In the genomic region with DNA sequence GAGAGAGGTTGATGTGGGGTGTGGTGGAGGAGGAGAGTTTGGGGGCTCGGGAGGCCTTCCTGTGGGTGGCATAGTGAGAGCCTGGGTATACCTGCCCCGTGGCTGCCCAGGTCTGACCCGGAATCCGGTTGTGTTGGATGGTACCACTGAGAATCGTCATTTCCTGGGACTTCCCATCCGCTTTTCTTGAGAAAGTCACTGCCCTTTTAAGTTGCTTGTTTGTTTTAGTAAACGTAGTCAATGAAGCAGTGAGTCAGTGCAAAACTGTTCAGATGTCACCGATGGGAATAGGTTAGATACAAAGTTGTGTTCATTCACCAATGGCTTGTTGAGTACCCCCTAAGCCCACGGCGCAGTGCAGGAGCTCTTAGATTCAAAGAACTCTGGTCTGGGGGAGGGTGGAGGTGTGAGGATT, we compare ENCODE assay signal across 11 cellular contexts.
DNase-seq lines count a peak whose midpoint lies in the region; ATAC-seq and TF ChIP-seq lines count a peak whose summit lies in the region.
"Had no signal": no experiment of that assay in that cellular context is flagged by ENCODE, and none has a peak within 500 bp of the region (broad histone marks: within the 10 kb centered on the region; RNA-seq: fewer than 3 reads in every experiment).

No MANE protein-coding gene starts in this region.

- in situ Hi-C loops in Caki2 (cut with HindIII; ENCODE audit: low pct_unique_long_range_greater_than_20kb, low sequenced_read_pairs): no loop called here

- H3K4me2 ChIP-seq in OCI-LY3 (ENCODE audit: low read length): peak overlapping the region; percentile 79

- H3K79me2 ChIP-seq in OCI-LY3 (ENCODE audit: low read length): peaks cover 15% of the 10 kb centered on the region

- no peak overlapping the region for H2AFZ ChIP-seq in OCI-LY3 (ENCODE audit: low read depth, low read length)

- TF ChIP-seq CTCF in OCI-LY3 (IDR thresholded peaks at IDR 0.05; ENCODE audit: low read depth, low read length) (no peak), nephron progenitor cell (IDR thresholded peaks at IDR 0.05) (no peak), dorsolateral prefrontal cortex (IDR thresholded peaks at IDR 0.05 in 54 of 56, conservative IDR thresholded peaks at IDR 0.05 in 2 of 56; ENCODE audit: low read depth in 1 of 56, partially characterized antibody in 56 of 56) (no peak)

- peak overlapping the region; percentile 75 for H3K27ac Mint-ChIP-seq in activated naive CD4-positive, alpha-beta T cell treated with anti-CD3 and anti-CD28 coated beads, Interleukin-2, amount 10 ng/mL, durations not matched to agents 7 days and 5 days
- peak overlapping the region; percentile 73 for H3K27ac Mint-ChIP-seq in nephron progenitor cell

- intact Hi-C loops in dorsolateral prefrontal cortex (cut with DNase I): loop anchor here in 1 of 2 donors (5.0 kb wide), 1 partner anchor 72 kb away; no protein-coding TSS in a partner anchor

- H3K4me3 Mint-ChIP-seq in activated naive CD4-positive, alpha-beta T cell treated with anti-CD3 and anti-CD28 coated beads, Interleukin-2, amount 10 ng/mL, durations not matched to agents 7 days and 5 days: no peak overlapping the region
- no peak overlapping the region for H3K4me3 Mint-ChIP-seq in nephron progenitor cell

- H3K4me3 ChIP-seq in OCI-LY3 (ENCODE audit: low read length): peak overlapping the region; percentile 53
- peak overlapping the region in 1 of 59 donors; percentile 10 for H3K4me3 ChIP-seq in dorsolateral prefrontal cortex

- H3K27ac ChIP-seq in OCI-LY3 (ENCODE audit: low read length): no peak overlapping the region
- peak overlapping the region in 16 of 59 donors; percentile 1 to 76 (median 28) for H3K27ac ChIP-seq in dorsolateral prefrontal cortex
- H3K27ac ChIP-seq: C4-2B, epithelial cell of prostate had no signal

- H3K9me3 ChIP-seq in OCI-LY3 (ENCODE audit: insufficient read depth, low read length): no peaks in the 10 kb centered on the region

- DNase-seq in Caki2 (ENCODE audit: low read depth) (peak; percentile 74), nephron progenitor cell (no peak), SK-N-DZ (ENCODE audit: low spot score) (no peak), dorsolateral prefrontal cortex (no peak), Kasumi-1 (lab: John Stamatoyannopoulos, UW) (no peak)
- DNase-seq in activated naive CD4-positive, alpha-beta T cell treated with anti-CD3 and anti-CD28 coated beads, Interleukin-2, amount 10 ng/mL, durations not matched to agents 7 days and 5 days: peak; percentile 29
- DNase-seq: amniotic stem cell had no signal

- CTCF ChIA-PET in activated naive CD4-positive, alpha-beta T cell treated with anti-CD3 and anti-CD28 coated beads, Interleukin-2, amount 10 ng/mL, durations not matched to agents 7 days and 5 days (lab: Charles Lee): interaction anchor here (0.5 to 1.7 kb wide), 2 partner anchors 21 to 71 kb away, joined by 3 to 6 read pairs; no protein-coding TSS in a partner anchor

- no peak overlapping the region; the same call in 1 of the 2 replicates for H3K9ac ChIP-seq in OCI-LY3 (ENCODE audit: low read length)

- no peaks in the 10 kb centered on the region for H3K36me3 Mint-ChIP-seq in activated naive CD4-positive, alpha-beta T cell treated with anti-CD3 and anti-CD28 coated beads, Interleukin-2, amount 10 ng/mL, durations not matched to agents 7 days and 5 days
- no peaks in the 10 kb centered on the region for H3K36me3 Mint-ChIP-seq in nephron progenitor cell (ENCODE audit: low read depth)

- no peaks in the 10 kb centered on the region for H3K9me3 Mint-ChIP-seq in activated naive CD4-positive, alpha-beta T cell treated with anti-CD3 and anti-CD28 coated beads, Interleukin-2, amount 10 ng/mL, durations not matched to agents 7 days and 5 days
- peaks cover 8% of the 10 kb centered on the region for H3K9me3 Mint-ChIP-seq in nephron progenitor cell

- no peaks in the 10 kb centered on the region for H3K36me3 ChIP-seq in OCI-LY3 (replicated peaks; ENCODE audit: low read depth, low read length)

- H3K4me1 Mint-ChIP-seq in activated naive CD4-positive, alpha-beta T cell treated with anti-CD3 and anti-CD28 coated beads, Interleukin-2, amount 10 ng/mL, durations not matched to agents 7 days and 5 days: peaks cover 45% of the 10 kb centered on the region
- H3K4me1 Mint-ChIP-seq in nephron progenitor cell: peaks cover 42% of the 10 kb centered on the region

- ATAC-seq in HG02623 (IDR thresholded peaks at IDR 0.05; ENCODE audit: unreplicated experiment): no peak

- peaks cover 4% of the 10 kb centered on the region for H3K27me3 Mint-ChIP-seq in activated naive CD4-positive, alpha-beta T cell treated with anti-CD3 and anti-CD28 coated beads, Interleukin-2, amount 10 ng/mL, durations not matched to agents 7 days and 5 days
- peaks cover 2% of the 10 kb centered on the region for H3K27me3 Mint-ChIP-seq in nephron progenitor cell (ENCODE audit: low read depth, poor library complexity)

- no peaks in the 10 kb centered on the region for H3K27me3 ChIP-seq in OCI-LY3 (ENCODE audit: low read depth, low read length)
- H3K27me3 ChIP-seq in dorsolateral prefrontal cortex: no peaks in the 10 kb centered on the region

- peaks cover 25% of the 10 kb centered on the region for H3K4me1 ChIP-seq in OCI-LY3 (ENCODE audit: low read length)

- H4K20me1 ChIP-seq in OCI-LY3 (ENCODE audit: insufficient read depth, low read length): peaks cover 50% of the 10 kb centered on the region

Comparison
In these comparisons a context has a peak if more than half of its experiments do, and no peak if none do; other contexts are left out.
1. DNase-seq: peak in Caki2 (single experiment) and activated naive CD4-positive, alpha-beta T cell treated with anti-CD3 and anti-CD28 coated beads, Interleukin-2, amount 10 ng/mL, durations not matched to agents 7 days and 5 days (single experiment); none in nephron progenitor cell (single experiment), SK-N-DZ (single experiment), dorsolateral prefrontal cortex (0 of 10) and Kasumi-1 (0 of 2).